ENCODE assay signal across 1 cellular context in the genomic region with DNA sequence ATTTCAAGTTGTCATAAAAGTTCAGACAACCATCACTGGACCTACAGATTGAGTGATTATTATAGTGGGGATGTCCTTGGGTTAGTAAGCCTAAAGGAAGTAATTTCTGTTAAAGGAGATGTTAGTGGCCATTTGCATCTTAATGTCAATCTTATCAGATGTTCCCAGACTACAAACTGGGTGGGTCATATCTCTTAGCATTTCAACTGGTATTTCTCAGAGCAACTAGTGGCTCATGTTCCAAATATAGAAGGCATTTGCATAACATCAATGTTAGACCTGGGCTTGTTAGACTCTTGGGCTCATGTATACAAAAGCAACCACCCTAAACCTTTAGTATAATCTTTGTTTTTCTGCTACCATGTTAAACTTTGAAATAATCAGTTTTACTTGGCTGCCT.
A peak's percentile ranks its signal among the peaks of the same experiment; 100 is the strongest.
TF ChIP-seq lines count a peak whose summit lies in the region.

No MANE protein-coding gene starts in this region.

TF ChIP-seq in K562, 482 proteins besides CTCF, POLR2A, EP300 and RAD21 (continues in another document):
- TF ChIP-seq, protein P1, sequence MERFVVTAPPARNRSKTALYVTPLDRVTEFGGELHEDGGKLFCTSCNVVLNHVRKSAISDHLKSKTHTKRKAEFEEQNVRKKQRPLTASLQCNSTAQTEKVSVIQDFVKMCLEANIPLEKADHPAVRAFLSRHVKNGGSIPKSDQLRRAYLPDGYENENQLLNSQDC (CRISPR knock-in tag; IDR thresholded peaks at IDR 0.05), result no peak
- TF ChIP-seq ATF3 (IDR thresholded peaks at IDR 0.05) (peak; percentile 67), ATF3 (CRISPR knock-in tag; conservative IDR thresholded peaks at IDR 0.05) (no peak), TFAM (CRISPR knock-in tag; conservative IDR thresholded peaks at IDR 0.05) (no peak), SRF (CRISPR knock-in tag; IDR thresholded peaks at IDR 0.05) (peak in 1 of 2 experiments; percentile 59; a peak in 2 of 4 replicates), ZNF717 (CRISPR knock-in tag; IDR thresholded peaks at IDR 0.05) (no peak), TAF1 (IDR thresholded peaks at IDR 0.05; ENCODE audit: control insufficient read depth, extremely low read depth, insufficient read depth, low read length, severe bottlenecking) (no peak), STAT5A (IDR thresholded peaks at IDR 0.05; ENCODE audit: borderline replicate concordance, low read length) (peak; percentile 61; the same call in 1 of the 2 replicates), ARID1B (IDR thresholded peaks at IDR 0.05) (peak; percentile 87), MAFF (IDR thresholded peaks at IDR 0.05; ENCODE audit: low read length) (no peak), IRF1 (CRISPR knock-in tag; IDR thresholded peaks at IDR 0.05; ENCODE audit: borderline replicate concordance) (no peak), SMARCA4 (IDR thresholded peaks at IDR 0.05) (peak; percentile 73), DIDO1 (tag; IDR thresholded peaks at IDR 0.05; ENCODE audit: low read depth) (no peak), CBFA2T3 (IDR thresholded peaks at IDR 0.05) (peak; percentile 70), ZNF354B (CRISPR knock-in tag; IDR thresholded peaks at IDR 0.05) (no peak), PML (IDR thresholded peaks at IDR 0.05; ENCODE audit: low read length) (peak; percentile 57; the same call in 1 of the 2 replicates), GATAD2A (IDR thresholded peaks at IDR 0.05) (no peak), MEF2D (tag; conservative IDR thresholded peaks at IDR 0.05; ENCODE audit: low read depth) (peak; percentile 90), TCF3 (CRISPR knock-in tag; IDR thresholded peaks at IDR 0.05) (peak; percentile 75), GATA2 (CRISPR knock-in tag; IDR thresholded peaks at IDR 0.05) (peak; percentile 51; the same call in 1 of the 2 replicates), MEF2A (IDR thresholded peaks at IDR 0.05; ENCODE audit: control insufficient read depth, low read depth, low read length) (peak; percentile 99), AFF1 (IDR thresholded peaks at IDR 0.05; ENCODE audit: low read depth in 1 of 2, partially characterized antibody in 2 of 2) (no peak), FOXJ2 (tag; IDR thresholded peaks at IDR 0.05) (no peak), ZNF785 (CRISPR knock-in tag; IDR thresholded peaks at IDR 0.05) (no peak), DPF2 (IDR thresholded peaks at IDR 0.05) (peak; percentile 84), TEAD4 (IDR thresholded peaks at IDR 0.05; ENCODE audit: low read length) (peak; percentile 87), TEAD4 (CRISPR knock-in tag; IDR thresholded peaks at IDR 0.05; ENCODE audit: borderline replicate concordance) (no peak), ZBTB8A (IDR thresholded peaks at IDR 0.05; ENCODE audit: partially characterized antibody) (no peak), SMARCB1 (IDR thresholded peaks at IDR 0.05; ENCODE audit: insufficient read length, low read depth) (peak; percentile 38), ZFP36 (IDR thresholded peaks at IDR 0.05; ENCODE audit: low read depth, low read length, partially characterized antibody) (no peak), SMARCE1 (IDR thresholded peaks at IDR 0.05) (0 out of 2 replicates have a peak, but pooled peaks have one; percentile 37), RCOR1 (IDR thresholded peaks at IDR 0.05; ENCODE audit: borderline replicate concordance in 1 of 2, low read depth in 2 of 2, low read length in 2 of 2) (0 out of 4 replicates have a peak, but pooled peaks of 1 of the 2 experiments have one; percentile 53), MNT (conservative IDR thresholded peaks at IDR 0.05) (0 out of 4 replicates have a peak, but pooled peaks of 1 of the 2 experiments have one; percentile 11), ADNP (tag; IDR thresholded peaks at IDR 0.05) (no peak), SOX6 (IDR thresholded peaks at IDR 0.05) (peak; percentile 40; the same call in 1 of the 2 replicates), HMBOX1 (IDR thresholded peaks at IDR 0.05) (peak; percentile 83), HDAC2 (IDR thresholded peaks at IDR 0.05) (no peak), RBM17 (IDR thresholded peaks at IDR 0.05; ENCODE audit: borderline replicate concordance, low read depth, low read length) (no peak), POLR2AphosphoS5 (IDR thresholded peaks at IDR 0.05; ENCODE audit: control insufficient read depth, insufficient read depth, low read depth, low read length) (0 out of 2 replicates have a peak, but pooled peaks have one; percentile 35)
- TF ChIP-seq, protein P2, sequence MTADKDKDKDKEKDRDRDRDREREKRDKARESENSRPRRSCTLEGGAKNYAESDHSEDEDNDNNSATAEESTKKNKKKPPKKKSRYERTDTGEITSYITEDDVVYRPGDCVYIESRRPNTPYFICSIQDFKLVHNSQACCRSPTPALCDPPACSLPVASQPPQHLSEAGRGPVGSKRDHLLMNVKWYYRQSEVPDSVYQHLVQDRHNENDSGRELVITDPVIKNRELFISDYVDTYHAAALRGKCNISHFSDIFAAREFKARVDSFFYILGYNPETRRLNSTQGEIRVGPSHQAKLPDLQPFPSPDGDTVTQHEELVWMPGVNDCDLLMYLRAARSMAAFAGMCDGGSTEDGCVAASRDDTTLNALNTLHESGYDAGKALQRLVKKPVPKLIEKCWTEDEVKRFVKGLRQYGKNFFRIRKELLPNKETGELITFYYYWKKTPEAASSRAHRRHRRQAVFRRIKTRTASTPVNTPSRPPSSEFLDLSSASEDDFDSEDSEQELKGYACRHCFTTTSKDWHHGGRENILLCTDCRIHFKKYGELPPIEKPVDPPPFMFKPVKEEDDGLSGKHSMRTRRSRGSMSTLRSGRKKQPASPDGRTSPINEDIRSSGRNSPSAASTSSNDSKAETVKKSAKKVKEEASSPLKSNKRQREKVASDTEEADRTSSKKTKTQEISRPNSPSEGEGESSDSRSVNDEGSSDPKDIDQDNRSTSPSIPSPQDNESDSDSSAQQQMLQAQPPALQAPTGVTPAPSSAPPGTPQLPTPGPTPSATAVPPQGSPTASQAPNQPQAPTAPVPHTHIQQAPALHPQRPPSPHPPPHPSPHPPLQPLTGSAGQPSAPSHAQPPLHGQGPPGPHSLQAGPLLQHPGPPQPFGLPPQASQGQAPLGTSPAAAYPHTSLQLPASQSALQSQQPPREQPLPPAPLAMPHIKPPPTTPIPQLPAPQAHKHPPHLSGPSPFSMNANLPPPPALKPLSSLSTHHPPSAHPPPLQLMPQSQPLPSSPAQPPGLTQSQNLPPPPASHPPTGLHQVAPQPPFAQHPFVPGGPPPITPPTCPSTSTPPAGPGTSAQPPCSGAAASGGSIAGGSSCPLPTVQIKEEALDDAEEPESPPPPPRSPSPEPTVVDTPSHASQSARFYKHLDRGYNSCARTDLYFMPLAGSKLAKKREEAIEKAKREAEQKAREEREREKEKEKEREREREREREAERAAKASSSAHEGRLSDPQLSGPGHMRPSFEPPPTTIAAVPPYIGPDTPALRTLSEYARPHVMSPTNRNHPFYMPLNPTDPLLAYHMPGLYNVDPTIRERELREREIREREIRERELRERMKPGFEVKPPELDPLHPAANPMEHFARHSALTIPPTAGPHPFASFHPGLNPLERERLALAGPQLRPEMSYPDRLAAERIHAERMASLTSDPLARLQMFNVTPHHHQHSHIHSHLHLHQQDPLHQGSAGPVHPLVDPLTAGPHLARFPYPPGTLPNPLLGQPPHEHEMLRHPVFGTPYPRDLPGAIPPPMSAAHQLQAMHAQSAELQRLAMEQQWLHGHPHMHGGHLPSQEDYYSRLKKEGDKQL (CRISPR knock-in tag; IDR thresholded peaks at IDR 0.05; ENCODE audit: borderline replicate concordance), result no peak
- TF ChIP-seq, protein P3, sequence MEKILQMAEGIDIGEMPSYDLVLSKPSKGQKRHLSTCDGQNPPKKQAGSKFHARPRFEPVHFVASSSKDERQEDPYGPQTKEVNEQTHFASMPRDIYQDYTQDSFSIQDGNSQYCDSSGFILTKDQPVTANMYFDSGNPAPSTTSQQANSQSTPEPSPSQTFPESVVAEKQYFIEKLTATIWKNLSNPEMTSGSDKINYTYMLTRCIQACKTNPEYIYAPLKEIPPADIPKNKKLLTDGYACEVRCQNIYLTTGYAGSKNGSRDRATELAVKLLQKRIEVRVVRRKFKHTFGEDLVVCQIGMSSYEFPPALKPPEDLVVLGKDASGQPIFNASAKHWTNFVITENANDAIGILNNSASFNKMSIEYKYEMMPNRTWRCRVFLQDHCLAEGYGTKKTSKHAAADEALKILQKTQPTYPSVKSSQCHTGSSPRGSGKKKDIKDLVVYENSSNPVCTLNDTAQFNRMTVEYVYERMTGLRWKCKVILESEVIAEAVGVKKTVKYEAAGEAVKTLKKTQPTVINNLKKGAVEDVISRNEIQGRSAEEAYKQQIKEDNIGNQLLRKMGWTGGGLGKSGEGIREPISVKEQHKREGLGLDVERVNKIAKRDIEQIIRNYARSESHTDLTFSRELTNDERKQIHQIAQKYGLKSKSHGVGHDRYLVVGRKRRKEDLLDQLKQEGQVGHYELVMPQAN (IDR thresholded peaks at IDR 0.05; ENCODE audit: borderline replicate concordance), result no peak
- TF ChIP-seq, protein P4, sequence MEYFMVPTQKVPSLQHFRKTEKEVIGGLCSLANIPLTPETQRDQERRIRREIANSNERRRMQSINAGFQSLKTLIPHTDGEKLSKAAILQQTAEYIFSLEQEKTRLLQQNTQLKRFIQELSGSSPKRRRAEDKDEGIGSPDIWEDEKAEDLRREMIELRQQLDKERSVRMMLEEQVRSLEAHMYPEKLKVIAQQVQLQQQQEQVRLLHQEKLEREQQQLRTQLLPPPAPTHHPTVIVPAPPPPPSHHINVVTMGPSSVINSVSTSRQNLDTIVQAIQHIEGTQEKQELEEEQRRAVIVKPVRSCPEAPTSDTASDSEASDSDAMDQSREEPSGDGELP (CRISPR knock-in tag; IDR thresholded peaks at IDR 0.05; ENCODE audit: borderline replicate concordance), result no peak
- TF ChIP-seq, protein P5, sequence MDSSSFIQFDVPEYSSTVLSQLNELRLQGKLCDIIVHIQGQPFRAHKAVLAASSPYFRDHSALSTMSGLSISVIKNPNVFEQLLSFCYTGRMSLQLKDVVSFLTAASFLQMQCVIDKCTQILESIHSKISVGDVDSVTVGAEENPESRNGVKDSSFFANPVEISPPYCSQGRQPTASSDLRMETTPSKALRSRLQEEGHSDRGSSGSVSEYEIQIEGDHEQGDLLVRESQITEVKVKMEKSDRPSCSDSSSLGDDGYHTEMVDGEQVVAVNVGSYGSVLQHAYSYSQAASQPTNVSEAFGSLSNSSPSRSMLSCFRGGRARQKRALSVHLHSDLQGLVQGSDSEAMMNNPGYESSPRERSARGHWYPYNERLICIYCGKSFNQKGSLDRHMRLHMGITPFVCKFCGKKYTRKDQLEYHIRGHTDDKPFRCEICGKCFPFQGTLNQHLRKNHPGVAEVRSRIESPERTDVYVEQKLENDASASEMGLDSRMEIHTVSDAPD (CRISPR knock-in tag; IDR thresholded peaks at IDR 0.05), result no peak
